17 cellular contexts compared by ENCODE assay signal in the genomic region with DNA sequence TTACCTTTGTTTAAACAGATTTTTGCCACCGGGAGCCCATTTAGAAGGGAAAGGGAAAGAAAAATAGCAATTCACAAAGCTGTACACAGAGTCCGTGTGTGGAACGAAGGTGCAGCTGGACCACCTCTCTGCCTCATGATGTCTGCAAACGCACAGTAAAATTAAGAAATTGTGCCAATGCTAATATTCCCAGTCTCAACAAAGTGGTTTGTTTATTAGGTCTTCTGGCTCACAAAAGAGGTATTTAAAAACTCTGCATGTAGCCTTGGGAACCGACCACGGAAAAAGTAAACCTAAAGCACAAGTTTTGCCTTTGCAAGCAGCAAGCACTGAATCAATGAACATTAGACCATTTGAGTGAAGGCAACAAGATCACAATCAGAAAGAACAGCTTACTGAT. TPM values are rescaled to one million over a fixed set of nuclear protein-coding genes. Genes with fewer than 3 reads are reported as not detected.
DNase-seq lines count a peak whose midpoint lies in the region; ATAC-seq and TF ChIP-seq lines count a peak whose summit lies in the region.
"Had no signal": no experiment of that assay in that cellular context is flagged by ENCODE, and none has a peak within 500 bp of the region (broad histone marks: within the 10 kb centered on the region; RNA-seq: fewer than 3 reads in every experiment).

No MANE protein-coding gene starts in this region.

- no peak overlapping the region for H3K27ac Mint-ChIP-seq in activated naive CD4-positive, alpha-beta T cell treated with anti-CD3 and anti-CD28 coated beads for 36 hours
- H3K27ac Mint-ChIP-seq: activated CD4-positive, alpha-beta T cell treated with anti-CD3 and anti-CD28 coated beads for 36 hours had no signal

- CTCF ChIA-PET in HEK293 (lab: Yijun Ruan, JAX): interaction anchor here (0.7 kb wide), 1 partner anchor 44 kb away, joined by 3 read pairs; no protein-coding TSS in a partner anchor
- CTCF ChIA-PET in activated naive CD4-positive, alpha-beta T cell treated with anti-CD3 and anti-CD28 coated beads for 36 hours (lab: Charles Lee): interaction anchor here (0.7 kb wide), 1 partner anchor 42 kb away, joined by 3 read pairs; no protein-coding TSS in a partner anchor

- H3K9me3 Mint-ChIP-seq in activated naive CD4-positive, alpha-beta T cell treated with anti-CD3 and anti-CD28 coated beads for 36 hours: no peaks in the 10 kb centered on the region

- POLR2A ChIA-PET in HEK293 (lab: Yijun Ruan, JAX): no interaction called here

- no peaks in the 10 kb centered on the region for H3K27me3 Mint-ChIP-seq in activated naive CD4-positive, alpha-beta T cell treated with anti-CD3 and anti-CD28 coated beads for 36 hours (ENCODE audit: low read depth)
- H3K27me3 Mint-ChIP-seq: activated CD4-positive, alpha-beta T cell treated with anti-CD3 and anti-CD28 coated beads for 36 hours had no signal

- intact Hi-C loops in activated naive CD4-positive, alpha-beta T cell treated with anti-CD3 and anti-CD28 coated beads for 36 hours (cut with micrococcal nuclease): no loop called here

- H3K4me3 ChIP-seq in HEK293 (ENCODE audit: low read depth, low read length): no peak overlapping the region
- no peak overlapping the region for H3K4me3 ChIP-seq in astrocyte of the cerebellum (ENCODE audit: low read depth, low read length)
- no peak overlapping the region for H3K4me3 ChIP-seq in fibroblast of villous mesenchyme (ENCODE audit: low read depth, low read length)
- no peak overlapping the region for H3K4me3 ChIP-seq in skeletal muscle cell (ENCODE audit: low read depth, low read length)
- H3K4me3 ChIP-seq: BLaER1 treated with 17β-estradiol and CSF1 and Interleukin-3, amounts not matched to agents 10 nM and 100 nM; GM12878 had no signal

- TF ChIP-seq CTCF in HEK293 (tag by site-specific recombination; IDR thresholded peaks at IDR 0.05): no peak
- TF ChIP-seq CTCF in astrocyte of the cerebellum (IDR thresholded peaks at IDR 0.05; ENCODE audit: low read depth, low read length, missing control alignments): no peak
- TF ChIP-seq CTCF in fibroblast of villous mesenchyme (IDR thresholded peaks at IDR 0.05; ENCODE audit: insufficient read depth, low read depth, low read length): no peak

- in situ Hi-C loops in astrocyte of the cerebellum (cut with HindIII; ENCODE audit: low sequenced_read_pairs): no loop called here

- no peaks in the 10 kb centered on the region for H3K36me3 Mint-ChIP-seq in activated naive CD4-positive, alpha-beta T cell treated with anti-CD3 and anti-CD28 coated beads for 36 hours (ENCODE audit: low read depth)

- DNase-seq in astrocyte of the cerebellum (ENCODE audit: low read depth) (peak; percentile 84), fibroblast of villous mesenchyme (ENCODE audit: low read depth) (peak; percentile 96), skeletal muscle cell (ENCODE audit: low read depth) (peak; percentile 47), kidney glomerular epithelial cell (lab: John Stamatoyannopoulos, UW) (no peak)
- DNase-seq in activated naive CD4-positive, alpha-beta T cell treated with anti-CD3 and anti-CD28 coated beads for 36 hours: no peak
- DNase-seq: activated CD4-positive, alpha-beta T cell treated with anti-CD3 and anti-CD28 coated beads for 36 hours; activated T-cell treated with anti-CD3 and anti-CD28 coated beads, Interleukin-2, amount 50 U/mL, for 48 hours; DMS79 treated with DMSO at 0.1 percent for 48 hours; MV-4-11; NCI-H2227 treated with DMSO at 0.1 percent for 48 hours; stimulated activated CD4-positive, alpha-beta T cell treated with anti-CD3 and anti-CD28 coated beads, Interleukin-4, amount 100 ng/mL, for 24 hours; stimulated activated naive CD8-positive, alpha-beta T cell treated with anti-CD3 and anti-CD28 coated beads, Interleukin-15, Interleukin-2, amounts not matched to agents 100 U/mL and 50 U/mL, for 24 hours had no signal

- no peaks in the 10 kb centered on the region for H3K4me1 Mint-ChIP-seq in activated naive CD4-positive, alpha-beta T cell treated with anti-CD3 and anti-CD28 coated beads for 36 hours (ENCODE audit: low read depth)
- H3K4me1 Mint-ChIP-seq: activated CD4-positive, alpha-beta T cell treated with anti-CD3 and anti-CD28 coated beads for 36 hours had no signal

- no peak overlapping the region for H3K27ac ChIP-seq in HEK293 (ENCODE audit: extremely low read depth, low read depth, low read length)
- H3K27ac ChIP-seq: BLaER1 treated with 17β-estradiol and CSF1 and Interleukin-3, amounts not matched to agents 10 nM and 100 nM had no signal

- ATAC-seq in HG03135 (IDR thresholded peaks at IDR 0.05; ENCODE audit: unreplicated experiment) (no peak), HG03378 (IDR thresholded peaks at IDR 0.05; ENCODE audit: unreplicated experiment) (no peak)
- ATAC-seq: activated CD4-positive, alpha-beta T cell treated with anti-CD3 and anti-CD28 coated beads for 36 hours; GM12878; stimulated activated naive CD8-positive, alpha-beta T cell treated with anti-CD3 and anti-CD28 coated beads, Interleukin-15, Interleukin-2, amounts not matched to agents 100 U/mL and 50 U/mL, for 24 hours had no signal

- H3K4me1 ChIP-seq in HEK293 (ENCODE audit: control insufficient read depth, insufficient read depth, low read length): no peaks in the 10 kb centered on the region

- no peaks in the 10 kb centered on the region for H3K36me3 ChIP-seq in HEK293 (ENCODE audit: control insufficient read depth in 2 of 2, insufficient read depth in 1 of 2, low read length in 2 of 2)

- H3K9me3 ChIP-seq in HEK293 (ENCODE audit: control insufficient read depth, insufficient read depth, low read depth, low read length): no peaks in the 10 kb centered on the region
- H3K9me3 ChIP-seq: BLaER1 treated with 17β-estradiol and CSF1 and Interleukin-3, amounts not matched to agents 10 nM and 100 nM had no signal

- no peak overlapping the region for H3K4me3 Mint-ChIP-seq in activated naive CD4-positive, alpha-beta T cell treated with anti-CD3 and anti-CD28 coated beads for 36 hours
- H3K4me3 Mint-ChIP-seq: activated CD4-positive, alpha-beta T cell treated with anti-CD3 and anti-CD28 coated beads for 36 hours had no signal

TF ChIP-seq in HEK293, 187 proteins besides CTCF, POLR2A, EP300 and RAD21:
- no peak for TF ChIP-seq ZBTB20 (tag by site-specific recombination; IDR thresholded peaks at IDR 0.05)
- TF ChIP-seq, protein P1, sequence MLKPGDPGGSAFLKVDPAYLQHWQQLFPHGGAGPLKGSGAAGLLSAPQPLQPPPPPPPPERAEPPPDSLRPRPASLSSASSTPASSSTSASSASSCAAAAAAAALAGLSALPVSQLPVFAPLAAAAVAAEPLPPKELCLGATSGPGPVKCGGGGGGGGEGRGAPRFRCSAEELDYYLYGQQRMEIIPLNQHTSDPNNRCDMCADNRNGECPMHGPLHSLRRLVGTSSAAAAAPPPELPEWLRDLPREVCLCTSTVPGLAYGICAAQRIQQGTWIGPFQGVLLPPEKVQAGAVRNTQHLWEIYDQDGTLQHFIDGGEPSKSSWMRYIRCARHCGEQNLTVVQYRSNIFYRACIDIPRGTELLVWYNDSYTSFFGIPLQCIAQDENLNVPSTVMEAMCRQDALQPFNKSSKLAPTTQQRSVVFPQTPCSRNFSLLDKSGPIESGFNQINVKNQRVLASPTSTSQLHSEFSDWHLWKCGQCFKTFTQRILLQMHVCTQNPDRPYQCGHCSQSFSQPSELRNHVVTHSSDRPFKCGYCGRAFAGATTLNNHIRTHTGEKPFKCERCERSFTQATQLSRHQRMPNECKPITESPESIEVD (tag by site-specific recombination; IDR thresholded peaks at IDR 0.05): peak; percentile 60
TF ChIP-seq in HEK293: peak in this region for 1.

RNA-seq across cellular contexts. Expression of a gene that starts 57.7 kb away (rescaled TPM):
- 33.2 and 35.4 TPM in 2 replicates for total RNA-seq in fibroblast of villous mesenchyme
- 10 to 100 TPM; 14.1 to 15.7 TPM for total RNA-seq in activated naive CD4-positive, alpha-beta T cell treated with anti-CD3 and anti-CD28 coated beads for 36 hours

Comparison
In these comparisons a context has a peak if more than half of its experiments do, and no peak if none do; other contexts are left out.
1. DNase-seq: peak in astrocyte of the cerebellum (single experiment), fibroblast of villous mesenchyme (single experiment) and skeletal muscle cell (single experiment); none in kidney glomerular epithelial cell (single experiment) and activated naive CD4-positive, alpha-beta T cell treated with anti-CD3 and anti-CD28 coated beads for 36 hours (single experiment).